Comparison of ENCODE assay signal across 8 cellular contexts in the genomic region with DNA sequence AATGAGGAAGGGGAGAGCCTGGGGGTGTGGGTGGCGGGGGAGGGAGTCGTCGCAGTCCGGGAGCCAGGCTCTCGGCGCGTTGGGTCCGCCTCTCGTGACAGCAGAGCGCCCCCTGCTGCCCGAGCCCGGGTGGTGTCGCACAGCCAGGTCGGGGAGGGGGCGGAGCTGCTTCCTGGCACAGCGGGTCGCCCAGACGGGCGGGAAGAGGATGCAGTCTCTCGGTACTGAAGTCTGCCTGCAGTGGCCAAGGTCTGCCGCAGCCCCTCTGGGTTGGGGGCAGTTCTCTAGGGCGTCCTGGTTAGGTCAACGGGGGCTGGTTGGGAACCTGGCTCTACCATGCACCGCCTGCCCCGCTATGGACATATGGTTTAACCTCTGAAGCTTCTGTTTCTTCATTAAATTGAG. TPM values are rescaled to one million over a fixed set of nuclear protein-coding genes. Genes with fewer than 3 reads are reported as not detected.
A peak's percentile ranks its signal among the peaks of the same experiment; 100 is the strongest.
DNase-seq lines count a peak whose midpoint lies in the region; ATAC-seq and TF ChIP-seq lines count a peak whose summit lies in the region.

No MANE protein-coding gene starts in this region.

- peak; percentile 86 for TF ChIP-seq CTCF in OCI-LY3 (IDR thresholded peaks at IDR 0.05; ENCODE audit: low read depth, low read length)

- H3K27me3 ChIP-seq in CD4-positive, CD25-positive, alpha-beta regulatory T cell (ENCODE audit: control insufficient read depth, insufficient read depth, low read length), result peaks cover 10% of the 10 kb centered on the region
- peaks cover 39% of the 10 kb centered on the region for H3K27me3 ChIP-seq in OCI-LY3 (ENCODE audit: low read depth, low read length)

- no peaks in the 10 kb centered on the region for H3K79me2 ChIP-seq in OCI-LY3 (ENCODE audit: low read length)

- H3K36me3 Mint-ChIP-seq in CD4-positive, CD25-positive, alpha-beta regulatory T cell, result no peaks in the 10 kb centered on the region
- H3K36me3 Mint-ChIP-seq in natural killer cell treated with Interleukin-12 subunit alpha and Interleukin-12 subunit beta and Interleukin-15 and Interleukin-18, amount 100 ng/mL, for 72 hours, result no peaks in the 10 kb centered on the region

- ATAC-seq in CD4-positive, CD25-positive, alpha-beta regulatory T cell (ENCODE audit: low read depth in 2 of 2), result peak; percentile 78 to 81
- ATAC-seq in esophagus mucosa (peak; percentile 74), HG03039 (IDR thresholded peaks at IDR 0.05; ENCODE audit: unreplicated experiment) (no peak)
- peak; percentile 82 for ATAC-seq in natural killer cell treated with Interleukin-12 subunit alpha and Interleukin-12 subunit beta and Interleukin-15 and Interleukin-18, amount 100 ng/mL, for 72 hours

- H3K27ac ChIP-seq in CD4-positive, CD25-positive, alpha-beta regulatory T cell (ENCODE audit: insufficient read depth, low read length, poor library complexity, severe bottlenecking), result no peak overlapping the region
- no peak overlapping the region for H3K27ac ChIP-seq in OCI-LY3 (ENCODE audit: low read length)

- H2AFZ ChIP-seq in OCI-LY3 (ENCODE audit: low read depth, low read length), result peak overlapping the region; percentile 55

- no peaks in the 10 kb centered on the region for H3K9me3 Mint-ChIP-seq in CD4-positive, CD25-positive, alpha-beta regulatory T cell
- H3K9me3 Mint-ChIP-seq in natural killer cell treated with Interleukin-12 subunit alpha and Interleukin-12 subunit beta and Interleukin-15 and Interleukin-18, amount 100 ng/mL, for 72 hours, result no peaks in the 10 kb centered on the region

- peak overlapping the region in 1 of 4 donors; percentile 15 for H3K4me3 Mint-ChIP-seq in CD4-positive, CD25-positive, alpha-beta regulatory T cell
- no peak overlapping the region for H3K4me3 Mint-ChIP-seq in natural killer cell treated with Interleukin-12 subunit alpha and Interleukin-12 subunit beta and Interleukin-15 and Interleukin-18, amount 100 ng/mL, for 72 hours

- H3K36me3 ChIP-seq in CD4-positive, CD25-positive, alpha-beta regulatory T cell (ENCODE audit: control insufficient read depth, insufficient read depth, low read length), result no peaks in the 10 kb centered on the region
- H3K36me3 ChIP-seq in OCI-LY3 (replicated peaks; ENCODE audit: low read depth, low read length), result no peaks in the 10 kb centered on the region

- H3K9ac ChIP-seq in OCI-LY3 (ENCODE audit: low read length), result peak overlapping the region; percentile 16; the same call in 1 of the 2 replicates

- DNase-seq in CD4-positive, CD25-positive, alpha-beta regulatory T cell, result peak; percentile 42 to 71 (median 54)
- peak in 55 of 76 experiments; percentile 2 to 76 (median 43) for DNase-seq in HUDEP-2 (lab: John Stamatoyannopoulos, UW; ENCODE audit: unreplicated experiment in 76 of 76)
- DNase-seq in activated CD8-positive, alpha-beta memory T cell treated with anti-CD3 and anti-CD28 coated beads, Interleukin-2, amount 50 U/mL, for 48 hours, result peak; percentile 95
- DNase-seq in natural killer cell treated with Interleukin-12 subunit alpha and Interleukin-12 subunit beta and Interleukin-15 and Interleukin-18, amount 100 ng/mL, for 72 hours (ENCODE audit: low spot score), result peak; percentile 84
- DNase-seq in stimulated activated naive CD4-positive, alpha-beta T cell treated with Interleukin-2 at 50 U/mL for 16 hours (lab: John Stamatoyannopoulos, UW), result peak; percentile 36

- H3K27ac Mint-ChIP-seq in CD4-positive, CD25-positive, alpha-beta regulatory T cell, result no peak overlapping the region
- no peak overlapping the region for H3K27ac Mint-ChIP-seq in natural killer cell treated with Interleukin-12 subunit alpha and Interleukin-12 subunit beta and Interleukin-15 and Interleukin-18, amount 100 ng/mL, for 72 hours

- no peak overlapping the region for H3K4me3 ChIP-seq in CD4-positive, CD25-positive, alpha-beta regulatory T cell (ENCODE audit: low read depth, low read length)
- peak overlapping the region; percentile 72 for H3K4me3 ChIP-seq in OCI-LY3 (ENCODE audit: low read length)

- peaks cover 7% of the 10 kb centered on the region for H3K4me1 ChIP-seq in CD4-positive, CD25-positive, alpha-beta regulatory T cell (ENCODE audit: control insufficient read depth, insufficient read depth, low read length, poor library complexity, severe bottlenecking)
- peaks cover 9% of the 10 kb centered on the region for H3K4me1 ChIP-seq in OCI-LY3 (ENCODE audit: low read length)

- H4K20me1 ChIP-seq in OCI-LY3 (ENCODE audit: insufficient read depth, low read length), result no peaks in the 10 kb centered on the region

- no peaks in the 10 kb centered on the region for H3K9me3 ChIP-seq in CD4-positive, CD25-positive, alpha-beta regulatory T cell (ENCODE audit: control insufficient read depth in 2 of 2, low read length in 2 of 2)
- H3K9me3 ChIP-seq in OCI-LY3 (ENCODE audit: insufficient read depth, low read length), result no peaks in the 10 kb centered on the region

- H3K4me2 ChIP-seq in OCI-LY3 (ENCODE audit: low read length), result peak overlapping the region; percentile 86

- peaks cover 38% of the 10 kb centered on the region for H3K27me3 Mint-ChIP-seq in CD4-positive, CD25-positive, alpha-beta regulatory T cell
- H3K27me3 Mint-ChIP-seq in natural killer cell treated with Interleukin-12 subunit alpha and Interleukin-12 subunit beta and Interleukin-15 and Interleukin-18, amount 100 ng/mL, for 72 hours, result peaks cover 21 to 29% of the 10 kb centered on the region in 2 donors

- H3K4me1 Mint-ChIP-seq in CD4-positive, CD25-positive, alpha-beta regulatory T cell, result peaks cover 0 to 4% (median 3%) of the 10 kb centered on the region in 4 donors
- no peaks in the 10 kb centered on the region for H3K4me1 Mint-ChIP-seq in natural killer cell treated with Interleukin-12 subunit alpha and Interleukin-12 subunit beta and Interleukin-15 and Interleukin-18, amount 100 ng/mL, for 72 hours (ENCODE audit: low read depth in 2 of 2)

RNA-seq across cellular contexts. Expression of a gene that starts 38.2 kb away (rescaled TPM):
- total RNA-seq in CD4-positive, CD25-positive, alpha-beta regulatory T cell, result not detected
- polyA plus RNA-seq in CD4-positive, CD25-positive, alpha-beta regulatory T cell, result not detected
- total RNA-seq in esophagus mucosa, result not detected
- not detected for total RNA-seq in natural killer cell treated with Interleukin-12 subunit alpha and Interleukin-12 subunit beta and Interleukin-15 and Interleukin-18, amount 100 ng/mL, for 72 hours

Comparison
In these comparisons a context has a peak if more than half of its experiments do, and no peak if none do; other contexts are left out.
1. DNase-seq: peak in every context shown above with its lines; median percentile 95 in activated CD8-positive, alpha-beta memory T cell treated with anti-CD3 and anti-CD28 coated beads, Interleukin-2, amount 50 U/mL, for 48 hours; 84 in natural killer cell treated with Interleukin-12 subunit alpha and Interleukin-12 subunit beta and Interleukin-15 and Interleukin-18, amount 100 ng/mL, for 72 hours; 54 in CD4-positive, CD25-positive, alpha-beta regulatory T cell; 43 in HUDEP-2; 36 in stimulated activated naive CD4-positive, alpha-beta T cell treated with Interleukin-2 at 50 U/mL for 16 hours.